8 cellular contexts compared by ENCODE assay signal in genomic region chr11:110711776-110712642, GRCh38. TPM values are rescaled to one million over a fixed set of nuclear protein-coding genes. Genes with fewer than 3 reads are reported as not detected.
DNase-seq lines count a peak whose midpoint lies in the region; ATAC-seq and TF ChIP-seq lines count a peak whose summit lies in the region.

Gene ARHGAP20, minus strand, starts transcription at chr11:110712437. Its CDS starts 206 bp downstream, at chr11:110712231.

- peak; percentile 81 for ATAC-seq in GM19023 (IDR thresholded peaks at IDR 0.05; ENCODE audit: unreplicated experiment)
- peak; percentile 77 for ATAC-seq in HG03108 (IDR thresholded peaks at IDR 0.05; ENCODE audit: unreplicated experiment)
- peak; percentile 86 for ATAC-seq in foreskin keratinocyte
- peak; percentile 90 to 91 for ATAC-seq in natural killer cell treated with Interleukin-12 subunit alpha and Interleukin-12 subunit beta and Interleukin-15 and Interleukin-18, amount 100 ng/mL, for 72 hours

- peaks cover 69% of the 10 kb centered on the region for H3K27me3 Mint-ChIP-seq in activated T-cell treated with anti-CD3 and anti-CD28 coated beads, Interleukin-2, amount 50 U/mL, for 24 hours
- peaks cover 41 to 67% of the 10 kb centered on the region in 2 donors for H3K27me3 Mint-ChIP-seq in natural killer cell treated with Interleukin-12 subunit alpha and Interleukin-12 subunit beta and Interleukin-15 and Interleukin-18, amount 100 ng/mL, for 72 hours

- no peaks in the 10 kb centered on the region for H3K36me3 Mint-ChIP-seq in activated T-cell treated with anti-CD3 and anti-CD28 coated beads, Interleukin-2, amount 50 U/mL, for 24 hours (ENCODE audit: low read depth)
- peaks cover 12% of the 10 kb centered on the region for H3K36me3 Mint-ChIP-seq in natural killer cell treated with Interleukin-12 subunit alpha and Interleukin-12 subunit beta and Interleukin-15 and Interleukin-18, amount 100 ng/mL, for 72 hours

- peak within 1 kb of the TSS; percentile 50 to 93 (median 60) for H3K4me3 ChIP-seq in tibial nerve

- H3K27ac Mint-ChIP-seq in activated T-cell treated with anti-CD3 and anti-CD28 coated beads, Interleukin-2, amount 50 U/mL, for 24 hours, result no peak within 1 kb of the TSS
- no peak within 1 kb of the TSS for H3K27ac Mint-ChIP-seq in natural killer cell treated with Interleukin-12 subunit alpha and Interleukin-12 subunit beta and Interleukin-15 and Interleukin-18, amount 100 ng/mL, for 72 hours

- DNase-seq in AG20443 (ENCODE audit: low spot score) (peak; percentile 94), NCI-H510A treated with DMSO at 0.1 percent for 48 hours (lab: John Stamatoyannopoulos, UW) (peak; percentile 65), foreskin keratinocyte (no peak), tibial nerve (ENCODE audit: low spot score in 2 of 2) (peak; percentile 46 to 54)
- DNase-seq in activated T-cell treated with anti-CD3 and anti-CD28 coated beads, Interleukin-2, amount 50 U/mL, for 24 hours, result peak; percentile 64
- DNase-seq in natural killer cell treated with Interleukin-12 subunit alpha and Interleukin-12 subunit beta and Interleukin-15 and Interleukin-18, amount 100 ng/mL, for 72 hours (ENCODE audit: low spot score), result no peak

- H3K27ac ChIP-seq in foreskin keratinocyte, result no peak within 1 kb of the TSS
- H3K27ac ChIP-seq in tibial nerve, result peak within 1 kb of the TSS; percentile 16 to 80 (median 75)

- TF ChIP-seq CTCF in foreskin keratinocyte (conservative IDR thresholded peaks at IDR 0.05) (no peak), tibial nerve (IDR thresholded peaks at IDR 0.05) (peak in 1 of 5 experiments; percentile 40)

- 0% methylated on average over 28 to 46 of the region's 107 CpGs for WGBS in tibial nerve, 2 donors

- H3K4me3 Mint-ChIP-seq in activated T-cell treated with anti-CD3 and anti-CD28 coated beads, Interleukin-2, amount 50 U/mL, for 24 hours, result peak within 1 kb of the TSS; percentile 64
- peak within 1 kb of the TSS; percentile 54 for H3K4me3 Mint-ChIP-seq in natural killer cell treated with Interleukin-12 subunit alpha and Interleukin-12 subunit beta and Interleukin-15 and Interleukin-18, amount 100 ng/mL, for 72 hours

- H3K27me3 ChIP-seq in foreskin keratinocyte (peaks cover 85% of the 10 kb centered on the region), tibial nerve (no peaks in the 10 kb centered on the region)

- no peaks in the 10 kb centered on the region for H3K9me3 ChIP-seq in tibial nerve

- peaks cover 15% of the 10 kb centered on the region for H3K4me1 Mint-ChIP-seq in activated T-cell treated with anti-CD3 and anti-CD28 coated beads, Interleukin-2, amount 50 U/mL, for 24 hours (ENCODE audit: low read depth)
- H3K4me1 Mint-ChIP-seq in natural killer cell treated with Interleukin-12 subunit alpha and Interleukin-12 subunit beta and Interleukin-15 and Interleukin-18, amount 100 ng/mL, for 72 hours (ENCODE audit: low read depth in 2 of 2), result peaks cover 11 to 14% of the 10 kb centered on the region in 2 donors

- peak in 1 of 2 donors; percentile 50 for TF ChIP-seq POLR2A in tibial nerve (IDR thresholded peaks at IDR 0.05)

- no peaks in the 10 kb centered on the region for H3K36me3 ChIP-seq in tibial nerve

- H3K4me1 ChIP-seq in foreskin keratinocyte (no peaks in the 10 kb centered on the region), tibial nerve (peaks cover 0 to 25% (median 2%) of the 10 kb centered on the region in 4 donors)

- H3K9me3 Mint-ChIP-seq in activated T-cell treated with anti-CD3 and anti-CD28 coated beads, Interleukin-2, amount 50 U/mL, for 24 hours, result no peaks in the 10 kb centered on the region
- H3K9me3 Mint-ChIP-seq in natural killer cell treated with Interleukin-12 subunit alpha and Interleukin-12 subunit beta and Interleukin-15 and Interleukin-18, amount 100 ng/mL, for 72 hours, result no peaks in the 10 kb centered on the region

- TF ChIP-seq EP300 in tibial nerve (IDR thresholded peaks at IDR 0.05), result no peak

RNA-seq across cellular contexts. Expression of gene ARHGAP20, which starts in this region (rescaled TPM):
- total RNA-seq in foreskin keratinocyte (not detected in 2 replicates), tibial nerve (10 to 100 TPM in 2 of 4 donors, 1 to 10 TPM in 2; 6.9 to 13.7 (median 11.1) TPM)
- polyA plus RNA-seq in foreskin keratinocyte, result not detected in 2 replicates
- total RNA-seq in natural killer cell treated with Interleukin-12 subunit alpha and Interleukin-12 subunit beta and Interleukin-15 and Interleukin-18, amount 100 ng/mL, for 72 hours, result under 1 TPM in 1 of 2 donors, not detected in 1; 0.05 TPM

Comparison
In these comparisons a context has a peak if more than half of its experiments do, and no peak if none do; other contexts are left out.
1. Peak in ATAC-seq in foreskin keratinocyte; RNA of the gene not detected or under 1 TPM.
2. Peak in ATAC-seq in natural killer cell treated with Interleukin-12 subunit alpha and Interleukin-12 subunit beta and Interleukin-15 and Interleukin-18, amount 100 ng/mL, for 72 hours; RNA of the gene not detected or under 1 TPM.
3. DNase-seq: peak in AG20443 (single experiment), NCI-H510A treated with DMSO at 0.1 percent for 48 hours (single experiment), activated T-cell treated with anti-CD3 and anti-CD28 coated beads, Interleukin-2, amount 50 U/mL, for 24 hours (single experiment) and tibial nerve (2 of 2); none in foreskin keratinocyte (0 of 2) and natural killer cell treated with Interleukin-12 subunit alpha and Interleukin-12 subunit beta and Interleukin-15 and Interleukin-18, amount 100 ng/mL, for 72 hours (single experiment).
4. Peak in every context shown above with its lines, with median percentiles within 50 percentile points of each other: ATAC-seq.